In genomic region chr3:88059380-88060160, GRCh38 we compare ENCODE assay signal across 8 cellular contexts. TPM values are rescaled to one million over a fixed set of nuclear protein-coding genes. Genes with fewer than 3 reads are reported as not detected.
DNase-seq lines count a peak whose midpoint lies in the region; ATAC-seq, FAIRE-seq and TF ChIP-seq lines count a peak whose summit lies in the region.

No MANE protein-coding gene starts in this region.

- FAIRE-seq in small intestine (lab: Jason Lieb, UNC) = no peak

- peak overlapping the region; percentile 87 for H2AFZ ChIP-seq in DND-41 (ENCODE audit: low read depth, low read length)

- ATAC-seq in DND-41 (ENCODE audit: insufficient read depth, low read depth) (peak; percentile 18; the same call in 2 of the 3 replicates), GM19467 (IDR thresholded peaks at IDR 0.05; ENCODE audit: unreplicated experiment) (peak; percentile 2)

- no peak for TF ChIP-seq CTCF in DND-41 (IDR thresholded peaks at IDR 0.05; ENCODE audit: borderline replicate concordance, extremely low read depth, low read length, poor library complexity, severe bottlenecking)

- H3K27me3 ChIP-seq in DND-41 (ENCODE audit: insufficient read depth, low read length, poor library complexity) (no peaks in the 10 kb centered on the region), iPS-15b (ENCODE audit: control insufficient read depth, insufficient read depth, low read length) (no peaks in the 10 kb centered on the region), small intestine (ENCODE audit: control insufficient read depth in 2 of 2, insufficient read depth in 2 of 2, low read length in 2 of 2) (no peaks in the 10 kb centered on the region)

- H3K27ac ChIP-seq in DND-41 (ENCODE audit: low read length) = peak overlapping the region; percentile 86
- H3K27ac ChIP-seq in angular gyrus (ENCODE audit: low read depth, low read length) = peak overlapping the region; percentile 92
- H3K27ac ChIP-seq in small intestine (ENCODE audit: low read depth in 1 of 2, low read length in 1 of 2) = peak overlapping the region; percentile 72 to 84

- H3K9me3 ChIP-seq in DND-41 (ENCODE audit: insufficient read depth, low read length, severe bottlenecking) (no peaks in the 10 kb centered on the region), iPS-15b (ENCODE audit: control insufficient read depth, insufficient read depth, low read length) (no peaks in the 10 kb centered on the region), small intestine (ENCODE audit: control insufficient read depth, low read depth) (no peaks in the 10 kb centered on the region)

- H3K4me1 ChIP-seq in DND-41 (ENCODE audit: insufficient read depth, low read length) (peaks cover 60% of the 10 kb centered on the region), iPS-15b (ENCODE audit: control insufficient read depth, insufficient read depth, low read length) (no peaks in the 10 kb centered on the region), small intestine (ENCODE audit: control insufficient read depth in 2 of 2, insufficient read depth in 1 of 2, low read depth in 1 of 2, low read length in 1 of 2) (peaks cover 0 to 6% of the 10 kb centered on the region in 2 donors)

- H3K9ac ChIP-seq in DND-41 (ENCODE audit: low read depth, low read length) = peak overlapping the region; percentile 88
- H3K9ac ChIP-seq in iPS-15b (ENCODE audit: low read depth, low read length) = peak overlapping the region; percentile 50

- 0 to 1% (median 1%) methylated on average over 38 to 45 of the region's 45 CpGs for WGBS in small intestine, 3 donors

- H3K4me2 ChIP-seq in DND-41 (ENCODE audit: insufficient read depth, low read length) = peak overlapping the region; percentile 78

- H3K36me3 ChIP-seq in DND-41 (ENCODE audit: insufficient read depth, low read length) (peaks cover 36% of the 10 kb centered on the region), iPS-15b (ENCODE audit: control insufficient read depth, insufficient read depth, low read length) (peaks cover 2% of the 10 kb centered on the region), small intestine (ENCODE audit: control insufficient read depth in 2 of 2, insufficient read depth in 2 of 2, low read length in 2 of 2) (peaks cover 0 to 5% of the 10 kb centered on the region in 2 donors)

- peak; percentile 26 for DNase-seq in DND-41
- DNase-seq in HuH-7.5 (ENCODE audit: low spot score) = peak; percentile 10
- no peak for DNase-seq in small intestine
- DNase-seq in NCI-H128 (lab: John Stamatoyannopoulos, UW; ENCODE audit: unreplicated experiment) = no peak
- no peak for DNase-seq in GOT3 (lab: John Stamatoyannopoulos, UW)

- H4K20me1 ChIP-seq in DND-41 (ENCODE audit: insufficient read depth, low read length) = peaks cover 52% of the 10 kb centered on the region

- peaks cover 83% of the 10 kb centered on the region for H3K79me2 ChIP-seq in DND-41 (ENCODE audit: insufficient read depth, low read length)

- H3K4me3 ChIP-seq in DND-41 (ENCODE audit: low read depth in 1 of 2, low read length in 2 of 2) (peak overlapping the region; percentile 92 to 97), iPS-15b (ENCODE audit: low read depth, low read length) (peak overlapping the region; percentile 90), small intestine (ENCODE audit: low read depth in 1 of 2, low read length in 2 of 2) (peak overlapping the region; percentile 85 to 99)

RNA-seq across cellular contexts. Expression of gene ZNF654, which starts 0.5 kb away (rescaled TPM):
- polyA plus RNA-seq in small intestine = 1 to 10 TPM; 3.0 to 5.6 (median 4.3) TPM

RNA-seq across cellular contexts. Expression of gene CGGBP1, which starts 0.8 kb away (rescaled TPM):
- 10 to 100 TPM; 29.2 to 36.9 (median 35.1) TPM for polyA plus RNA-seq in small intestine

Comparison
In these comparisons a context has a peak if more than half of its experiments do, and no peak if none do; other contexts are left out.
1. DNase-seq: peak in DND-41 (single experiment) and HuH-7.5 (single experiment); none in small intestine (single experiment), NCI-H128 (single experiment) and GOT3 (single experiment).
2. Peak in every context shown above with its lines, with median percentiles within 50 percentile points of each other: H3K27ac ChIP-seq and H3K4me3 ChIP-seq.